16 cellular contexts compared by ENCODE assay signal in genomic region chr5:143657814-143658395, GRCh38.
DNase-seq lines count a peak whose midpoint lies in the region; ATAC-seq, FAIRE-seq and TF ChIP-seq lines count a peak whose summit lies in the region.
"Had no signal": no experiment of that assay in that cellular context is flagged by ENCODE, and none has a peak within 500 bp of the region (broad histone marks: within the 10 kb centered on the region; RNA-seq: fewer than 3 reads in every experiment).

No MANE protein-coding gene starts in this region.

- H3K9me3 Mint-ChIP-seq in activated naive CD8-positive, alpha-beta T cell treated with anti-CD3 and anti-CD28 coated beads for 36 hours, result no peaks in the 10 kb centered on the region
- H3K9me3 Mint-ChIP-seq: activated naive CD8-positive, alpha-beta T cell treated with anti-CD3 and anti-CD28 coated beads, Interleukin-2, amount 50 U/mL, for 24 hours had no signal

- peaks cover 24% of the 10 kb centered on the region for H3F3A ChIP-seq in PC-9 (ENCODE audit: insufficient read depth, low read depth)

- peaks cover 2% of the 10 kb centered on the region for H3K4me1 Mint-ChIP-seq in activated naive CD8-positive, alpha-beta T cell treated with anti-CD3 and anti-CD28 coated beads for 36 hours

- BruUV-seq in PC-9 (replicated peaks; lab: Mats Ljungman, UMichigan), result no TSS peak

- no peak for FAIRE-seq in GM19239 (lab: Jason Lieb, UNC)
- FAIRE-seq: RCC 7860, small intestine had no signal

- TF ChIP-seq CTCF in AG10803 (conservative IDR thresholded peaks at IDR 0.05; ENCODE audit: low read length) (no peak), PC-9 (conservative IDR thresholded peaks at IDR 0.05) (no peak), left ventricle myocardium inferior (IDR thresholded peaks at IDR 0.05; ENCODE audit: borderline replicate concordance) (no peak)

- no peaks in the 10 kb centered on the region for H3K79me2 ChIP-seq in PC-9 (ENCODE audit: low read depth)

- H3K4me3 Mint-ChIP-seq in activated naive CD8-positive, alpha-beta T cell treated with anti-CD3 and anti-CD28 coated beads for 36 hours, result no peak overlapping the region
- H3K4me3 Mint-ChIP-seq: activated naive CD8-positive, alpha-beta T cell treated with anti-CD3 and anti-CD28 coated beads, Interleukin-2, amount 50 U/mL, for 24 hours; nephron had no signal

- H3K27ac ChIP-seq in PC-9 (no peak overlapping the region), left ventricle myocardium inferior (replicated peaks) (no peak overlapping the region)
- H3K27ac ChIP-seq: gastroesophageal sphincter had no signal

- no peak overlapping the region for H2AFZ ChIP-seq in PC-9

- DNase-seq in AG10803 (ENCODE audit: low read depth), result peak; percentile 54
- DNase-seq in LHCN-M2 (ENCODE audit: low read depth), result peak; percentile 44
- DNase-seq in NCI-H2107 treated with DMSO at 0.1 percent for 48 hours (lab: John Stamatoyannopoulos, UW; ENCODE audit: unreplicated experiment), result peak; percentile 83
- DNase-seq in PC-9, result peak; percentile 34 to 89
- no peak for DNase-seq in activated naive CD8-positive, alpha-beta T cell treated with anti-CD3 and anti-CD28 coated beads for 36 hours
- DNase-seq in left ventricle myocardium inferior, result no peak
- DNase-seq in GM19239 (ENCODE audit: insufficient read length, low spot score), result no peak
- DNase-seq: activated CD8-positive, alpha-beta memory T cell treated with anti-CD3 and anti-CD28 coated beads for 24 hours; activated naive CD8-positive, alpha-beta T cell treated with anti-CD3 and anti-CD28 coated beads, Interleukin-2, amount 50 U/mL, for 24 hours; left colon; small intestine; trophoblast cell had no signal

- CTCF ChIA-PET in PC-9 (lab: Charles Lee), result no interaction called here

- H3K4me3 ChIP-seq in AG10803 (ENCODE audit: low read length) (no peak overlapping the region), PC-9 (no peak overlapping the region), left ventricle myocardium inferior (no peak overlapping the region)
- H3K4me3 ChIP-seq: gastroesophageal sphincter had no signal

- POLR2A ChIA-PET in PC-9 (lab: Charles Lee; ENCODE audit: unreplicated experiment), result interaction anchor here (0.7 kb wide), 1 partner anchor 48 kb away, joined by 4 read pairs; no protein-coding TSS in a partner anchor

- no peaks in the 10 kb centered on the region for H3K27me3 ChIP-seq in PC-9 (ENCODE audit: insufficient read depth, low read depth)
- no peaks in the 10 kb centered on the region for H3K27me3 ChIP-seq in left ventricle myocardium inferior (ENCODE audit: low read depth)
- H3K27me3 ChIP-seq: gastroesophageal sphincter had no signal

- H3K36me3 ChIP-seq in PC-9 (ENCODE audit: low read depth), result no peaks in the 10 kb centered on the region
- no peaks in the 10 kb centered on the region for H3K36me3 ChIP-seq in left ventricle myocardium inferior
- H3K36me3 ChIP-seq: gastroesophageal sphincter had no signal

- intact Hi-C loops in PC-9 (cut with micrococcal nuclease; ENCODE audit: unreplicated experiment), result loop anchor here (1.0 to 10.0 kb wide), 3 partner anchors 167 to 413 kb away; no protein-coding TSS in a partner anchor
- intact Hi-C loops in left ventricle myocardium inferior (cut with micrococcal nuclease), result no loop called here

- H3K4me1 ChIP-seq in PC-9 (replicated peaks; ENCODE audit: insufficient read depth) (peaks cover 62% of the 10 kb centered on the region), left ventricle myocardium inferior (no peaks in the 10 kb centered on the region)
- H3K4me1 ChIP-seq: gastroesophageal sphincter had no signal

- H3K27ac Mint-ChIP-seq in activated naive CD8-positive, alpha-beta T cell treated with anti-CD3 and anti-CD28 coated beads for 36 hours, result no peak overlapping the region
- H3K27ac Mint-ChIP-seq: activated naive CD8-positive, alpha-beta T cell treated with anti-CD3 and anti-CD28 coated beads, Interleukin-2, amount 50 U/mL, for 24 hours; nephron had no signal

- H3K9me2 ChIP-seq in PC-9 (ENCODE audit: insufficient read depth), result no peaks in the 10 kb centered on the region

- no peak for ATAC-seq in GM21576 (IDR thresholded peaks at IDR 0.05; ENCODE audit: unreplicated experiment)
- ATAC-seq: activated naive CD8-positive, alpha-beta T cell treated with anti-CD3 and anti-CD28 coated beads, Interleukin-2, amount 50 U/mL, for 24 hours; gastroesophageal sphincter; left colon had no signal

- peak overlapping the region; percentile 46 for H3K4me2 ChIP-seq in PC-9

- H3K9me3 ChIP-seq in PC-9 (ENCODE audit: insufficient read depth, low read depth), result no peaks in the 10 kb centered on the region
- no peaks in the 10 kb centered on the region for H3K9me3 ChIP-seq in left ventricle myocardium inferior (replicated peaks)

- H3K27me3 Mint-ChIP-seq in activated naive CD8-positive, alpha-beta T cell treated with anti-CD3 and anti-CD28 coated beads for 36 hours, result no peaks in the 10 kb centered on the region

- H3K36me3 Mint-ChIP-seq in activated naive CD8-positive, alpha-beta T cell treated with anti-CD3 and anti-CD28 coated beads for 36 hours, result no peaks in the 10 kb centered on the region

- no peaks in the 10 kb centered on the region for H4K20me1 ChIP-seq in PC-9 (ENCODE audit: insufficient read depth)

Comparison
In these comparisons a context has a peak if more than half of its experiments do, and no peak if none do; other contexts are left out.
1. DNase-seq: peak in AG10803 (single experiment), LHCN-M2 (single experiment), NCI-H2107 treated with DMSO at 0.1 percent for 48 hours (single experiment) and PC-9 (2 of 2); none in activated naive CD8-positive, alpha-beta T cell treated with anti-CD3 and anti-CD28 coated beads for 36 hours (single experiment), left ventricle myocardium inferior (single experiment) and GM19239 (single experiment).